Comparison of ENCODE assay signal across 13 cellular contexts in genomic region chr18:3356614-3357013, GRCh38.
DNase-seq lines count a peak whose midpoint lies in the region; ATAC-seq lines count a peak whose summit lies in the region.
"Had no signal": no experiment of that assay in that cellular context is flagged by ENCODE, and none has a peak within 500 bp of the region (broad histone marks: within the 10 kb centered on the region; RNA-seq: fewer than 3 reads in every experiment).

No MANE protein-coding gene starts in this region.

- no peak overlapping the region for H3K4me3 Mint-ChIP-seq in activated CD4-positive, alpha-beta T cell treated with anti-CD3 and anti-CD28 coated beads for 36 hours
- no peak overlapping the region for H3K4me3 Mint-ChIP-seq in activated T-cell treated with anti-CD3 and anti-CD28 coated beads, Interleukin-2, amount 50 U/mL, for 72 hours
- no peak overlapping the region for H3K4me3 Mint-ChIP-seq in T-helper 17 cell
- H3K4me3 Mint-ChIP-seq in stimulated activated effector memory CD8-positive, alpha-beta T cell treated with anti-CD3 and anti-CD28 coated beads, Interleukin-12 subunit alpha, Interleukin-12 subunit beta, amount 100 ng/mL, for 72 hours, result no peak overlapping the region
- H3K4me3 Mint-ChIP-seq in activated T-helper 1 cell treated with anti-CD3 and anti-CD28 coated beads, Interleukin-12 subunit alpha, Interleukin-12 subunit beta, Interleukin-2, Interleukin-4 antibody, amounts not matched to agents 30 ng/mL and 10 ng/mL and 1 ng/mL, durations not matched to agents 14 hours and 24 hours and 36 hours, result no peak overlapping the region

- intact Hi-C loops in activated CD4-positive, alpha-beta T cell treated with anti-CD3 and anti-CD28 coated beads for 36 hours (cut with DNase I, micrococcal nuclease), result no loop called here
- intact Hi-C loops in activated T-helper 1 cell treated with anti-CD3 and anti-CD28 coated beads, Interleukin-12 subunit alpha, Interleukin-12 subunit beta, Interleukin-2, Interleukin-4 antibody, amounts not matched to agents 30 ng/mL and 10 ng/mL and 1 ng/mL, durations not matched to agents 14 hours and 24 hours and 36 hours (cut with micrococcal nuclease), result no loop called here

- H3K36me3 Mint-ChIP-seq in activated CD4-positive, alpha-beta T cell treated with anti-CD3 and anti-CD28 coated beads for 36 hours (ENCODE audit: low read depth), result no peaks in the 10 kb centered on the region
- no peaks in the 10 kb centered on the region for H3K36me3 Mint-ChIP-seq in activated T-cell treated with anti-CD3 and anti-CD28 coated beads, Interleukin-2, amount 50 U/mL, for 72 hours (ENCODE audit: insufficient read depth in 2 of 2)
- H3K36me3 Mint-ChIP-seq in T-helper 17 cell (ENCODE audit: low read depth), result no peaks in the 10 kb centered on the region
- H3K36me3 Mint-ChIP-seq in stimulated activated effector memory CD8-positive, alpha-beta T cell treated with anti-CD3 and anti-CD28 coated beads, Interleukin-12 subunit alpha, Interleukin-12 subunit beta, amount 100 ng/mL, for 72 hours, result no peaks in the 10 kb centered on the region
- H3K36me3 Mint-ChIP-seq in activated T-helper 1 cell treated with anti-CD3 and anti-CD28 coated beads, Interleukin-12 subunit alpha, Interleukin-12 subunit beta, Interleukin-2, Interleukin-4 antibody, amounts not matched to agents 30 ng/mL and 10 ng/mL and 1 ng/mL, durations not matched to agents 14 hours and 24 hours and 36 hours (ENCODE audit: low read depth), result no peaks in the 10 kb centered on the region

- peak; percentile 38 for ATAC-seq in activated CD4-positive, alpha-beta T cell treated with anti-CD3 and anti-CD28 coated beads for 36 hours
- ATAC-seq in activated T-cell treated with anti-CD3 and anti-CD28 coated beads, Interleukin-2, amount 50 U/mL, for 72 hours (replicated peaks in 1 of 2), result peak; percentile 56 to 68
- peak; percentile 61 for ATAC-seq in T-helper 17 cell
- ATAC-seq in stimulated activated effector memory CD8-positive, alpha-beta T cell treated with anti-CD3 and anti-CD28 coated beads, Interleukin-12 subunit alpha, Interleukin-12 subunit beta, amount 100 ng/mL, for 72 hours, result peak; percentile 71

- H3K27ac Mint-ChIP-seq in activated CD4-positive, alpha-beta T cell treated with anti-CD3 and anti-CD28 coated beads for 36 hours, result no peak overlapping the region
- H3K27ac Mint-ChIP-seq in activated T-cell treated with anti-CD3 and anti-CD28 coated beads, Interleukin-2, amount 50 U/mL, for 72 hours, result no peak overlapping the region
- H3K27ac Mint-ChIP-seq in T-helper 17 cell, result no peak overlapping the region
- H3K27ac Mint-ChIP-seq in stimulated activated effector memory CD8-positive, alpha-beta T cell treated with anti-CD3 and anti-CD28 coated beads, Interleukin-12 subunit alpha, Interleukin-12 subunit beta, amount 100 ng/mL, for 72 hours, result no peak overlapping the region
- no peak overlapping the region for H3K27ac Mint-ChIP-seq in activated T-helper 1 cell treated with anti-CD3 and anti-CD28 coated beads, Interleukin-12 subunit alpha, Interleukin-12 subunit beta, Interleukin-2, Interleukin-4 antibody, amounts not matched to agents 30 ng/mL and 10 ng/mL and 1 ng/mL, durations not matched to agents 14 hours and 24 hours and 36 hours

- no peaks in the 10 kb centered on the region for H3K9me3 Mint-ChIP-seq in activated CD4-positive, alpha-beta T cell treated with anti-CD3 and anti-CD28 coated beads for 36 hours (ENCODE audit: low read depth)
- no peaks in the 10 kb centered on the region for H3K9me3 Mint-ChIP-seq in activated T-cell treated with anti-CD3 and anti-CD28 coated beads, Interleukin-2, amount 50 U/mL, for 72 hours
- H3K9me3 Mint-ChIP-seq in stimulated activated effector memory CD8-positive, alpha-beta T cell treated with anti-CD3 and anti-CD28 coated beads, Interleukin-12 subunit alpha, Interleukin-12 subunit beta, amount 100 ng/mL, for 72 hours, result no peaks in the 10 kb centered on the region
- no peaks in the 10 kb centered on the region for H3K9me3 Mint-ChIP-seq in activated T-helper 1 cell treated with anti-CD3 and anti-CD28 coated beads, Interleukin-12 subunit alpha, Interleukin-12 subunit beta, Interleukin-2, Interleukin-4 antibody, amounts not matched to agents 30 ng/mL and 10 ng/mL and 1 ng/mL, durations not matched to agents 14 hours and 24 hours and 36 hours

- no peak for DNase-seq in activated CD4-positive, alpha-beta T cell treated with anti-CD3 and anti-CD28 coated beads for 36 hours
- DNase-seq in activated CD4-positive, alpha-beta T cell treated with anti-CD3 and anti-CD28 coated beads for 48 hours, result no peak
- DNase-seq in activated T-cell treated with anti-CD3 and anti-CD28 coated beads, Interleukin-2, amount 50 U/mL, for 72 hours, result no peak
- no peak for DNase-seq in activated T-cell treated with anti-CD3 and anti-CD28 coated beads, Interleukin-2, amount 50 U/mL, for 48 hours
- no peak for DNase-seq in T-helper 17 cell
- no peak for DNase-seq in stimulated activated effector memory CD8-positive, alpha-beta T cell treated with anti-CD3 and anti-CD28 coated beads, Interleukin-12 subunit alpha, Interleukin-12 subunit beta, amount 100 ng/mL, for 72 hours (ENCODE audit: low spot score in 2 of 2)
- DNase-seq in activated T-helper 1 cell treated with anti-CD3 and anti-CD28 coated beads, Interleukin-12 subunit alpha, Interleukin-12 subunit beta, Interleukin-2, Interleukin-4 antibody, amounts not matched to agents 30 ng/mL and 10 ng/mL and 1 ng/mL, durations not matched to agents 14 hours and 24 hours and 36 hours (ENCODE audit: low spot score), result no peak
- DNase-seq: 8988T, AML-193, DMS53, GF-D8 had no signal

- CTCF ChIA-PET in activated CD4-positive, alpha-beta T cell treated with anti-CD3 and anti-CD28 coated beads for 36 hours (lab: Charles Lee), result interaction anchor here (0.9 kb wide), 1 partner anchor 221 kb away, joined by 3 read pairs; no protein-coding TSS in a partner anchor

- POLR2A ChIA-PET in activated CD4-positive, alpha-beta T cell treated with anti-CD3 and anti-CD28 coated beads for 36 hours (lab: Charles Lee), result interaction anchor here (1.0 kb wide), 1 partner anchor 24 kb away, joined by 5 read pairs; no protein-coding TSS in a partner anchor

- peaks cover 21% of the 10 kb centered on the region for H3K4me1 Mint-ChIP-seq in activated CD4-positive, alpha-beta T cell treated with anti-CD3 and anti-CD28 coated beads for 36 hours
- peaks cover 29% of the 10 kb centered on the region for H3K4me1 Mint-ChIP-seq in activated T-cell treated with anti-CD3 and anti-CD28 coated beads, Interleukin-2, amount 50 U/mL, for 72 hours (ENCODE audit: low read depth)
- peaks cover 3% of the 10 kb centered on the region for H3K4me1 Mint-ChIP-seq in T-helper 17 cell
- no peaks in the 10 kb centered on the region for H3K4me1 Mint-ChIP-seq in stimulated activated effector memory CD8-positive, alpha-beta T cell treated with anti-CD3 and anti-CD28 coated beads, Interleukin-12 subunit alpha, Interleukin-12 subunit beta, amount 100 ng/mL, for 72 hours
- H3K4me1 Mint-ChIP-seq in activated T-helper 1 cell treated with anti-CD3 and anti-CD28 coated beads, Interleukin-12 subunit alpha, Interleukin-12 subunit beta, Interleukin-2, Interleukin-4 antibody, amounts not matched to agents 30 ng/mL and 10 ng/mL and 1 ng/mL, durations not matched to agents 14 hours and 24 hours and 36 hours (ENCODE audit: low read depth), result peaks cover 10% of the 10 kb centered on the region

- no peaks in the 10 kb centered on the region for H3K9me3 ChIP-seq in T-helper 17 cell (ENCODE audit: control insufficient read depth, low read length, poor library complexity, severe bottlenecking)
- H3K9me3 ChIP-seq: BLaER1, HAP-1 had no signal

- H3K27me3 Mint-ChIP-seq in activated CD4-positive, alpha-beta T cell treated with anti-CD3 and anti-CD28 coated beads for 36 hours, result no peaks in the 10 kb centered on the region
- no peaks in the 10 kb centered on the region for H3K27me3 Mint-ChIP-seq in activated T-cell treated with anti-CD3 and anti-CD28 coated beads, Interleukin-2, amount 50 U/mL, for 72 hours (ENCODE audit: low read depth)
- H3K27me3 Mint-ChIP-seq in T-helper 17 cell, result peaks cover 5% of the 10 kb centered on the region
- H3K27me3 Mint-ChIP-seq in activated T-helper 1 cell treated with anti-CD3 and anti-CD28 coated beads, Interleukin-12 subunit alpha, Interleukin-12 subunit beta, Interleukin-2, Interleukin-4 antibody, amounts not matched to agents 30 ng/mL and 10 ng/mL and 1 ng/mL, durations not matched to agents 14 hours and 24 hours and 36 hours (ENCODE audit: insufficient read depth), result no peaks in the 10 kb centered on the region
